ENCODE assay signal across 26 cellular contexts in genomic region chr14:50036637-50037036, GRCh38.
"Had no signal": no experiment of that assay in that cellular context is flagged by ENCODE, and none has a peak within 500 bp of the region (broad histone marks: within the 10 kb centered on the region; RNA-seq: fewer than 3 reads in every experiment).

No MANE protein-coding gene starts in this region.

- H3K4me3 Mint-ChIP-seq: activated naive CD8-positive, alpha-beta T cell treated with anti-CD3 and anti-CD28 coated beads, Interleukin-2, amount 10 ng/mL, durations not matched to agents 7 days and 5 days; endodermal cell; nephron progenitor cell; T-helper 17 cell had no signal

- H3K9me2 ChIP-seq: SK-N-SH had no signal

- DNase-seq: activated CD4-positive, alpha-beta T cell treated with anti-CD3 and anti-CD28 coated beads for 1 hour; activated CD4-positive, alpha-beta T cell treated with anti-CD3 and anti-CD28 coated beads, Interleukin-2, amount 50 U/mL, for 1 hour; activated CD8-positive, alpha-beta memory T cell treated with anti-CD3 and anti-CD28 coated beads for 24 hours; activated naive CD4-positive, alpha-beta T cell; activated naive CD8-positive, alpha-beta T cell treated with anti-CD3 and anti-CD28 coated beads, Interleukin-2, amount 10 ng/mL, durations not matched to agents 7 days and 5 days; activated T-cell treated with anti-CD3 and anti-CD28 coated beads, Interleukin-2, amount 50 U/mL, for 1 hour; brain microvascular endothelial cell; caudate nucleus; endodermal cell; gastrocnemius medialis; glutamatergic neuron; left ventricle myocardium inferior; mucosa of descending colon; nephron progenitor cell; SK-N-SH; stimulated activated CD4-positive, alpha-beta T cell treated with anti-CD3 and anti-CD28 coated beads, Interleukin-12 subunit alpha, Interleukin-12 subunit beta, amount 100 ng/mL, for 4 hours; stimulated activated CD4-positive, alpha-beta T cell treated with anti-CD3 and anti-CD28 coated beads, Interleukin-4, amount 100 ng/mL, for 1 hour; SW 1271; T-helper 17 cell; T1000 had no signal

- H3K36me3 ChIP-seq: ascending aorta, brain microvascular endothelial cell, gastrocnemius medialis, left ventricle myocardium inferior, neutrophil, right lobe of liver, thyroid gland had no signal

- H3K27ac Mint-ChIP-seq: endodermal cell, nephron progenitor cell, T-helper 17 cell had no signal

- H3K4me3 ChIP-seq: ascending aorta, gastrocnemius medialis, left ventricle myocardium inferior, lung, mucosa of descending colon, right lobe of liver, thyroid gland had no signal

- H3K27ac ChIP-seq: ascending aorta, brain microvascular endothelial cell, gastrocnemius medialis, left ventricle myocardium inferior, neutrophil, right lobe of liver, thyroid gland had no signal

- H3K9me3 ChIP-seq: ascending aorta, gastrocnemius medialis, left ventricle myocardium inferior, mucosa of descending colon, neutrophil, right lobe of liver, SK-N-SH, thyroid gland had no signal

- H3K4me1 Mint-ChIP-seq: endodermal cell had no signal

- H3K9ac ChIP-seq: SK-N-SH had no signal

- ATAC-seq: gastrocnemius medialis, mucosa of descending colon, T-helper 17 cell had no signal

- H3K27me3 ChIP-seq: ascending aorta, brain microvascular endothelial cell, gastrocnemius medialis, neutrophil, right lobe of liver, thyroid gland had no signal

- H3K27me3 Mint-ChIP-seq: activated naive CD8-positive, alpha-beta T cell treated with anti-CD3 and anti-CD28 coated beads, Interleukin-2, amount 10 ng/mL, durations not matched to agents 7 days and 5 days; stimulated activated naive CD8-positive, alpha-beta T cell treated with anti-CD3 and anti-CD28 coated beads, Interleukin-15, Interleukin-2, amounts not matched to agents 100 ng/mL and 50 ng/mL, for 24 hours; T-helper 17 cell had no signal

- H3K4me2 ChIP-seq: SK-N-SH had no signal

- H3K9me3 Mint-ChIP-seq: endodermal cell; nephron progenitor cell; stimulated activated naive CD8-positive, alpha-beta T cell treated with anti-CD3 and anti-CD28 coated beads, Interleukin-15, Interleukin-2, amounts not matched to agents 100 ng/mL and 50 ng/mL, for 24 hours had no signal
